In the genomic region with DNA sequence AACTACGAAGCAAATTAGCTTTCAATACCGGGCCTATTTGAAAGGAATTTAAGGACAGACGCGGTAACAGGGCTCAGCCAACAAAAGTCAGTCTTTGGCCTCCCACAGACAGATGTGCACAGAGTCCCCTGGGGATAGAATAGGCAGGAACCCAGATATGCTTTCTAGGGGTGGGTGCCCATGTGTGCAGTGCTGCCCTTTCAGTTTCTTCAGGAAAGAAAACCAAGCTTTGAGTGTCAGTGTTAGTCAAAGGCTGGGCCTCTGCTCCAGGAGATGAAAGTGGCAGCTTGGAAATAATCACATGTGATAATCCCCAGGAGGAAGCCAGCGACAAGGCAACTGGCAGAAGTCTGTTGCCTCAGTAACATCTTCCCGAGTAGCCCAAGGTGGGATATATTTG, we compare ENCODE assay signal across 13 cellular contexts. TPM values are rescaled to one million over a fixed set of nuclear protein-coding genes. Genes with fewer than 3 reads are reported as not detected.
DNase-seq lines count a peak whose midpoint lies in the region; ATAC-seq and TF ChIP-seq lines count a peak whose summit lies in the region.
"Had no signal": no experiment of that assay in that cellular context is flagged by ENCODE, and none has a peak within 500 bp of the region (broad histone marks: within the 10 kb centered on the region; RNA-seq: fewer than 3 reads in every experiment).

No MANE protein-coding gene starts in this region.

- H3K27ac Mint-ChIP-seq in T-helper 2 cell treated with Interferon-gamma antibody and Interleukin-4, amounts not matched to agents 5 μg/mL and 100 μg/mL, for 36 hours = no peak overlapping the region
- H3K27ac Mint-ChIP-seq in activated CD4-positive, alpha-beta T cell treated with anti-CD3 and anti-CD28 coated beads for 36 hours = no peak overlapping the region
- H3K27ac Mint-ChIP-seq: activated CD8-positive, alpha-beta memory T cell treated with anti-CD3 and anti-CD28 coated beads, Interleukin-2, amount 10 ng/mL, durations not matched to agents 7 days and 5 days had no signal

- no peaks in the 10 kb centered on the region for H3K27me3 ChIP-seq in breast epithelium
- H3K27me3 ChIP-seq: upper lobe of right lung had no signal

- H3K4me1 ChIP-seq in breast epithelium = no peaks in the 10 kb centered on the region
- H3K4me1 ChIP-seq: upper lobe of right lung had no signal

- H3K36me3 ChIP-seq in breast epithelium = no peaks in the 10 kb centered on the region
- H3K36me3 ChIP-seq: upper lobe of right lung had no signal

- TF ChIP-seq POLR2A in breast epithelium (IDR thresholded peaks at IDR 0.05) = no peak

- ATAC-seq in GM18502 (IDR thresholded peaks at IDR 0.05; ENCODE audit: poor library complexity, unreplicated experiment) (peak; percentile 94), GM21515 (IDR thresholded peaks at IDR 0.05; ENCODE audit: unreplicated experiment) (peak; percentile 74), HG03342 (IDR thresholded peaks at IDR 0.05; ENCODE audit: unreplicated experiment) (peak; percentile 93)
- no peak for ATAC-seq in activated CD4-positive, alpha-beta T cell treated with anti-CD3 and anti-CD28 coated beads for 36 hours
- ATAC-seq: activated CD8-positive, alpha-beta memory T cell treated with anti-CD3 and anti-CD28 coated beads, Interleukin-2, amount 10 ng/mL, durations not matched to agents 7 days and 5 days; Panc1; upper lobe of right lung had no signal

- H3K4me3 Mint-ChIP-seq in T-helper 2 cell treated with Interferon-gamma antibody and Interleukin-4, amounts not matched to agents 5 μg/mL and 100 μg/mL, for 36 hours = no peak overlapping the region
- no peak overlapping the region for H3K4me3 Mint-ChIP-seq in activated CD4-positive, alpha-beta T cell treated with anti-CD3 and anti-CD28 coated beads for 36 hours
- H3K4me3 Mint-ChIP-seq: activated CD8-positive, alpha-beta memory T cell treated with anti-CD3 and anti-CD28 coated beads, Interleukin-2, amount 10 ng/mL, durations not matched to agents 7 days and 5 days had no signal

- peak; percentile 1 for DNase-seq in hepatic stellate cell (ENCODE audit: low spot score)
- no peak for DNase-seq in T-helper 2 cell treated with Interferon-gamma antibody and Interleukin-4, amounts not matched to agents 5 μg/mL and 100 μg/mL, for 36 hours (ENCODE audit: low spot score)
- DNase-seq in T-helper 9 cell = no peak
- no peak for DNase-seq in activated CD4-positive, alpha-beta T cell treated with anti-CD3 and anti-CD28 coated beads for 36 hours
- DNase-seq in breast epithelium (ENCODE audit: low spot score in 2 of 2) = no peak
- DNase-seq: activated CD8-positive, alpha-beta memory T cell treated with anti-CD3 and anti-CD28 coated beads, Interleukin-2, amount 10 ng/mL, durations not matched to agents 7 days and 5 days; GF-D8; IMR-90; upper lobe of right lung had no signal

- no peak overlapping the region for H3K27ac ChIP-seq in breast epithelium
- H3K27ac ChIP-seq: upper lobe of right lung had no signal

- H3K9me3 Mint-ChIP-seq in T-helper 2 cell treated with Interferon-gamma antibody and Interleukin-4, amounts not matched to agents 5 μg/mL and 100 μg/mL, for 36 hours = no peaks in the 10 kb centered on the region
- no peaks in the 10 kb centered on the region for H3K9me3 Mint-ChIP-seq in activated CD4-positive, alpha-beta T cell treated with anti-CD3 and anti-CD28 coated beads for 36 hours (ENCODE audit: low read depth)

- no peaks in the 10 kb centered on the region for H3K9me3 ChIP-seq in breast epithelium
- H3K9me3 ChIP-seq: upper lobe of right lung had no signal

- CTCF ChIA-PET in activated CD4-positive, alpha-beta T cell treated with anti-CD3 and anti-CD28 coated beads for 36 hours (lab: Charles Lee) = no interaction called here

- H3K27me3 Mint-ChIP-seq in T-helper 2 cell treated with Interferon-gamma antibody and Interleukin-4, amounts not matched to agents 5 μg/mL and 100 μg/mL, for 36 hours (ENCODE audit: low read depth) = peaks cover 17% of the 10 kb centered on the region
- no peaks in the 10 kb centered on the region for H3K27me3 Mint-ChIP-seq in activated CD4-positive, alpha-beta T cell treated with anti-CD3 and anti-CD28 coated beads for 36 hours

- H3K4me3 ChIP-seq in breast epithelium = no peak overlapping the region
- H3K4me3 ChIP-seq: upper lobe of right lung had no signal

- intact Hi-C loops in activated CD4-positive, alpha-beta T cell treated with anti-CD3 and anti-CD28 coated beads for 36 hours (cut with DNase I, micrococcal nuclease) = no loop called here
- intact Hi-C loops in breast epithelium (cut with DNase I; ENCODE audit: low total_unique reads) = no loop called here

- H3K36me3 Mint-ChIP-seq in T-helper 2 cell treated with Interferon-gamma antibody and Interleukin-4, amounts not matched to agents 5 μg/mL and 100 μg/mL, for 36 hours (ENCODE audit: low read depth) = no peaks in the 10 kb centered on the region
- no peaks in the 10 kb centered on the region for H3K36me3 Mint-ChIP-seq in activated CD4-positive, alpha-beta T cell treated with anti-CD3 and anti-CD28 coated beads for 36 hours (ENCODE audit: low read depth)
- H3K36me3 Mint-ChIP-seq: activated CD8-positive, alpha-beta memory T cell treated with anti-CD3 and anti-CD28 coated beads, Interleukin-2, amount 10 ng/mL, durations not matched to agents 7 days and 5 days had no signal

- no peaks in the 10 kb centered on the region for H3K4me1 Mint-ChIP-seq in T-helper 2 cell treated with Interferon-gamma antibody and Interleukin-4, amounts not matched to agents 5 μg/mL and 100 μg/mL, for 36 hours (ENCODE audit: low read depth)
- H3K4me1 Mint-ChIP-seq in activated CD4-positive, alpha-beta T cell treated with anti-CD3 and anti-CD28 coated beads for 36 hours = no peaks in the 10 kb centered on the region
- H3K4me1 Mint-ChIP-seq: activated CD8-positive, alpha-beta memory T cell treated with anti-CD3 and anti-CD28 coated beads, Interleukin-2, amount 10 ng/mL, durations not matched to agents 7 days and 5 days had no signal

- POLR2A ChIA-PET in activated CD4-positive, alpha-beta T cell treated with anti-CD3 and anti-CD28 coated beads for 36 hours (lab: Charles Lee) = no interaction called here

- TF ChIP-seq CTCF in breast epithelium (IDR thresholded peaks at IDR 0.05) = no peak

RNA-seq across cellular contexts. Expression of a gene that starts 43.8 kb away (rescaled TPM):
- total RNA-seq in activated CD4-positive, alpha-beta T cell treated with anti-CD3 and anti-CD28 coated beads for 36 hours = 10 to 100 TPM; 24.5 to 27.6 TPM
- 10 to 100 TPM; 22.8 to 24.6 (median 23.2) TPM for total RNA-seq in breast epithelium
